In genomic region chr12:51337336-51337735, GRCh38 we compare ENCODE assay signal across 1 cellular context.
TF ChIP-seq lines count a peak whose summit lies in the region.
"Not testable (repeated sequence)": the region's sequence is repeated elsewhere in the genome, so short reads cannot be mapped to it uniquely, and the experiment has no call there.

No MANE protein-coding gene starts in this region.

TF ChIP-seq in K562, 482 proteins besides CTCF, POLR2A, EP300 and RAD21:
- TF ChIP-seq ZNF384 (IDR thresholded peaks at IDR 0.05; ENCODE audit: low read depth, low read length) (peak; percentile 79), KDM1A (IDR thresholded peaks at IDR 0.05) (peak in 1 of 2 experiments; percentile 7; a peak in 1 of 4 replicates), PBX2 (tag; conservative IDR thresholded peaks at IDR 0.05; ENCODE audit: low read depth) (peak; percentile 66; the same call in 1 of the 2 replicates), EHMT2 (IDR thresholded peaks at IDR 0.05) (0 out of 2 replicates have a peak, but pooled peaks have one; percentile 9), BCOR (IDR thresholded peaks at IDR 0.05) (peak; percentile 56)
- TF ChIP-seq, protein P1, sequence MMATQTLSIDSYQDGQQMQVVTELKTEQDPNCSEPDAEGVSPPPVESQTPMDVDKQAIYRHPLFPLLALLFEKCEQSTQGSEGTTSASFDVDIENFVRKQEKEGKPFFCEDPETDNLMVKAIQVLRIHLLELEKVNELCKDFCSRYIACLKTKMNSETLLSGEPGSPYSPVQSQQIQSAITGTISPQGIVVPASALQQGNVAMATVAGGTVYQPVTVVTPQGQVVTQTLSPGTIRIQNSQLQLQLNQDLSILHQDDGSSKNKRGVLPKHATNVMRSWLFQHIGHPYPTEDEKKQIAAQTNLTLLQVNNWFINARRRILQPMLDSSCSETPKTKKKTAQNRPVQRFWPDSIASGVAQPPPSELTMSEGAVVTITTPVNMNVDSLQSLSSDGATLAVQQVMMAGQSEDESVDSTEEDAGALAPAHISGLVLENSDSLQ (IDR thresholded peaks at IDR 0.05), result peak; percentile 86
- not testable (repeated sequence) for TF ChIP-seq PBX2 (CRISPR knock-in tag; IDR thresholded peaks at IDR 0.05; ENCODE audit: low read depth)
